ENCODE assay signal across 8 cellular contexts in the genomic region with DNA sequence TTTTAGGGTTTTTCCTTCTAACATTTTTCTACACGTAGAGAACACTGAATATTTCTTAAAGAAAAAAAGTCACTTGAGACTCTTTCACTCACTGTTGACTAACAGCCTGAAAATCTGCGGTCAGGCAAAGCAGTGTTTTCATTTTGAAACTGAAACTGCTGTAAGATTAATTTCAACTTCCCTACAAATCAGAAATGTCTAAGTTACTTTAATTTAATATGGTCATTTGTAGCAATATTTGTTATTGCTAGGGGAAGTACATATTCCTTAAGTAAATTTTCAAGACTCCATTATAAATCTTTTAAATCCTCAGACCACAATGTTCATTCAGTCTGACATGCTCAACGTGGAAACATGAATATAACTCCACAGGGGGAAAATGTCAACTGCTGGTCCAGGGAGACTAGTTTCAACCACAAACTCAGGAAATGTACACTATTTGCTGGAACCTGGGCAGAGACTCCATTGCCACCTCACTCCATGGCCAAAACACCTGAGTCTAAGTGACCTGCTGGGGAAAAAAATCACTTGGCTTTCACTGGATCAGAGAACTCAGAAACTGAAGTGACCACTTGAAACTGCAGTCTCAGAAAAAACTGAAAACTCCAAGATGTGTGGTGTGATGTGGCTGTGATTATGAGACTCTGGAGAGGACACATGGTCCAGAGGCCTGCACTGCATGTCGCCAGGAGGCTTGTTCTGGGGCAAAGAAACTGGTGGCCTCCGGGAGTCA.
DNase-seq lines count a peak whose midpoint lies in the region; ATAC-seq and TF ChIP-seq lines count a peak whose summit lies in the region.

No MANE protein-coding gene starts in this region.

- no peak for TF ChIP-seq CTCF in left ventricle myocardium inferior (IDR thresholded peaks at IDR 0.05; ENCODE audit: borderline replicate concordance)
- no peak for TF ChIP-seq CTCF in sigmoid colon (IDR thresholded peaks at IDR 0.05)

- ATAC-seq in Right ventricle myocardium inferior (no peak), HG02870 (IDR thresholded peaks at IDR 0.05; ENCODE audit: unreplicated experiment) (peak; percentile 90)

- TF ChIP-seq EP300 in sigmoid colon (IDR thresholded peaks at IDR 0.05) = no peak

- no peak for TF ChIP-seq POLR2A in sigmoid colon (IDR thresholded peaks at IDR 0.05)

- H3K36me3 ChIP-seq in left ventricle myocardium inferior = no peaks in the 10 kb centered on the region
- H3K36me3 ChIP-seq in effector memory CD4-positive, alpha-beta T cell (ENCODE audit: control insufficient read depth, insufficient read depth, low read length) = no peaks in the 10 kb centered on the region
- H3K36me3 ChIP-seq in sigmoid colon = no peaks in the 10 kb centered on the region

- H3K4me3 ChIP-seq in left ventricle myocardium inferior (peak overlapping the region; percentile 47), sigmoid colon (peak overlapping the region in 3 of 4 donors; percentile 5 to 28 (median 15))
- peak overlapping the region; percentile 2 for H3K4me3 ChIP-seq in effector memory CD4-positive, alpha-beta T cell (ENCODE audit: insufficient read depth, low read depth, low read length, poor library complexity, severe bottlenecking)

- H3K9me3 ChIP-seq in left ventricle myocardium inferior (replicated peaks) = no peaks in the 10 kb centered on the region
- H3K9me3 ChIP-seq in effector memory CD4-positive, alpha-beta T cell (ENCODE audit: control insufficient read depth, low read length) = no peaks in the 10 kb centered on the region
- H3K9me3 ChIP-seq in sigmoid colon = no peaks in the 10 kb centered on the region

- no peaks in the 10 kb centered on the region for H3K27me3 ChIP-seq in left ventricle myocardium inferior (ENCODE audit: low read depth)
- no peaks in the 10 kb centered on the region for H3K27me3 ChIP-seq in effector memory CD4-positive, alpha-beta T cell (replicated peaks; ENCODE audit: control insufficient read depth, insufficient read depth, low read length, poor library complexity, severe bottlenecking)
- no peaks in the 10 kb centered on the region for H3K27me3 ChIP-seq in sigmoid colon

- H3K27ac ChIP-seq in left ventricle myocardium inferior (replicated peaks) (peak overlapping the region; percentile 41), sigmoid colon (peak overlapping the region; percentile 8 to 62 (median 47))
- H3K27ac ChIP-seq in effector memory CD4-positive, alpha-beta T cell (ENCODE audit: insufficient read depth, low read length, poor library complexity, severe bottlenecking) = no peak overlapping the region

- DNase-seq in left ventricle myocardium inferior = no peak
- DNase-seq in Right ventricle myocardium inferior (ENCODE audit: missing footprints) = no peak
- DNase-seq in OCI-M1 (lab: John Stamatoyannopoulos, UW) = peak; percentile 27
- no peak for DNase-seq in effector memory CD4-positive, alpha-beta T cell
- no peak for DNase-seq in sigmoid colon
- DNase-seq in NCI-H510A (lab: John Stamatoyannopoulos, UW) = no peak
- DNase-seq in NK-92 treated with Interleukin-12 subunit alpha and Interleukin-12 subunit beta, amount 100 ng/mL, for 24 hours (lab: John Stamatoyannopoulos, UW) = no peak

- 29 to 41% methylated on average over 5 of the region's 5 CpGs for WGBS in sigmoid colon, 2 donors

- intact Hi-C loops in left ventricle myocardium inferior (cut with micrococcal nuclease) = no loop called here
- intact Hi-C loops in Right ventricle myocardium inferior (cut with DNase I) = no loop called here
- intact Hi-C loops in sigmoid colon (cut with DNase I) = no loop called here

- H3K4me1 ChIP-seq in left ventricle myocardium inferior = peaks cover 26% of the 10 kb centered on the region
- H3K4me1 ChIP-seq in effector memory CD4-positive, alpha-beta T cell (ENCODE audit: control insufficient read depth, insufficient read depth, low read length, poor library complexity, severe bottlenecking) = no peaks in the 10 kb centered on the region
- peaks cover 0 to 45% (median 24%) of the 10 kb centered on the region in 4 donors for H3K4me1 ChIP-seq in sigmoid colon
